In genomic region chr1:159854101-159854692, GRCh38 we compare ENCODE assay signal across 7 cellular contexts. TPM values are rescaled to one million over a fixed set of nuclear protein-coding genes. Genes with fewer than 3 reads are reported as not detected.
A peak's percentile ranks its signal among the peaks of the same experiment; 100 is the strongest.
DNase-seq lines count a peak whose midpoint lies in the region; ATAC-seq and TF ChIP-seq lines count a peak whose summit lies in the region.

No MANE protein-coding gene starts in this region.

- ATAC-seq in esophagus mucosa (peak; percentile 57), thoracic aorta (ENCODE audit: insufficient number of reproducible peaks, low FRiP score, low read depth) (peak; percentile 48), HG03108 (IDR thresholded peaks at IDR 0.05; ENCODE audit: unreplicated experiment) (no peak)

- H3K9me3 ChIP-seq in mononuclear cell (ENCODE audit: low read depth, low read length) (no peaks in the 10 kb centered on the region), thoracic aorta (no peaks in the 10 kb centered on the region)

- no peak for TF ChIP-seq CTCF in thoracic aorta (IDR thresholded peaks at IDR 0.05)

- H3K27me3 ChIP-seq in mononuclear cell (ENCODE audit: insufficient read depth, low read length): no peaks in the 10 kb centered on the region
- no peaks in the 10 kb centered on the region for H3K27me3 ChIP-seq in thoracic aorta (replicated peaks; ENCODE audit: insufficient read depth)

- H3K27ac ChIP-seq in thoracic aorta: peak overlapping the region; percentile 94 to 96

- H3K4me1 ChIP-seq in mononuclear cell (ENCODE audit: insufficient read depth, low read length): peaks cover 27% of the 10 kb centered on the region
- peaks cover 0 to 21% of the 10 kb centered on the region in 2 donors for H3K4me1 ChIP-seq in thoracic aorta (ENCODE audit: control insufficient read depth in 1 of 2, low read depth in 2 of 2)

- H3K36me3 ChIP-seq in thoracic aorta: no peaks in the 10 kb centered on the region

- H3K4me3 ChIP-seq in GM08714 (ENCODE audit: low read length) (peak overlapping the region; percentile 14; the same call in 1 of the 2 replicates), mononuclear cell (ENCODE audit: low read length) (peak overlapping the region; percentile 36), thoracic aorta (peak overlapping the region; percentile 94)
- peak overlapping the region; percentile 46 for H3K4me3 ChIP-seq in Jurkat, Clone E6-1 (ENCODE audit: low read length)

- DNase-seq in Jurkat, Clone E6-1 (ENCODE audit: low read depth, low spot score): no peak
- DNase-seq in activated CD8-positive, alpha-beta memory T cell treated with anti-CD3 and anti-CD28 coated beads for 24 hours: peak; percentile 76
- peak; percentile 38 for DNase-seq in thoracic aorta (ENCODE audit: low spot score)

RNA-seq across cellular contexts. Expression of gene VSIG8, which starts 8.3 kb away (rescaled TPM):
- not detected for polyA plus RNA-seq in Jurkat, Clone E6-1 (2012; ENCODE audit: insufficient read depth, insufficient read length)
- total RNA-seq in esophagus mucosa: 1.2 TPM
- 0.10 TPM for total RNA-seq in mononuclear cell
- total RNA-seq in thoracic aorta: not detected

RNA-seq across cellular contexts. Expression of gene SLAMF8, which starts 27.5 kb away (rescaled TPM):
- 4.4 TPM for polyA plus RNA-seq in Jurkat, Clone E6-1 (2012; ENCODE audit: insufficient read depth, insufficient read length)
- total RNA-seq in esophagus mucosa: 0.80 TPM
- 0.84 TPM for total RNA-seq in mononuclear cell
- total RNA-seq in thoracic aorta: 1 to 10 TPM; 5.6 to 9.9 TPM

RNA-seq across cellular contexts. Expression of gene CFAP45, which starts 45.8 kb away (rescaled TPM):
- polyA plus RNA-seq in Jurkat, Clone E6-1 (2012; ENCODE audit: insufficient read depth, insufficient read length): 1.2 TPM
- total RNA-seq in esophagus mucosa (1.5 TPM), mononuclear cell (2.4 TPM), thoracic aorta (1 to 10 TPM in 1 of 2 donors, under 1 TPM in 1; 0.95 to 2.1 TPM)

RNA-seq across cellular contexts. Expression of gene FCRL6, which starts 52.0 kb away (rescaled TPM):
- polyA plus RNA-seq in Jurkat, Clone E6-1 (2012; ENCODE audit: insufficient read depth, insufficient read length): not detected
- not detected for total RNA-seq in esophagus mucosa
- total RNA-seq in mononuclear cell: 15.2 TPM
- not detected for total RNA-seq in thoracic aorta

Comparison
In these comparisons a context has a peak if more than half of its experiments do, and no peak if none do; other contexts are left out.
1. H3K4me3 ChIP-seq: peak in every context shown above with its lines; median percentile 94 in thoracic aorta; 46 in Jurkat, Clone E6-1; 36 in mononuclear cell; 14 in GM08714.